ENCODE assay signal across 28 cellular contexts in genomic region chr6:116057766-116058165, GRCh38. TPM values are rescaled to one million over a fixed set of nuclear protein-coding genes. Genes with fewer than 3 reads are reported as not detected.
DNase-seq lines count a peak whose midpoint lies in the region; ATAC-seq, FAIRE-seq and TF ChIP-seq lines count a peak whose summit lies in the region.
"Had no signal": no experiment of that assay in that cellular context is flagged by ENCODE, and none has a peak within 500 bp of the region (broad histone marks: within the 10 kb centered on the region; RNA-seq: fewer than 3 reads in every experiment).

No MANE protein-coding gene starts in this region.

- H3K27me3 ChIP-seq in Panc1 (ENCODE audit: control insufficient read depth, insufficient read depth, low read length) (peaks cover 3% of the 10 kb centered on the region; the same call in 1 of the 2 replicates), mucosa of rectum (ENCODE audit: control insufficient read depth in 2 of 2, insufficient read depth in 2 of 2, low read length in 2 of 2) (no peaks in the 10 kb centered on the region), aorta (ENCODE audit: control insufficient read depth in 1 of 2, insufficient read depth in 2 of 2, low read length in 1 of 2) (no peaks in the 10 kb centered on the region)
- H3K27me3 ChIP-seq: body of pancreas, right atrium auricular region, SJCRH30, tibial nerve had no signal

- intact Hi-C loops in Panc1 (cut with micrococcal nuclease; ENCODE audit: unreplicated experiment) = no loop called here
- intact Hi-C loops in aorta (cut with DNase I) = loop anchor here (2.0 to 5.0 kb wide), 2 partner anchors 37 to 40 kb away; no protein-coding TSS in a partner anchor

- peak; percentile 98 for FAIRE-seq in islet of Langerhans (lab: Jason Lieb, UNC)
- FAIRE-seq: frontal cortex, G401.6 had no signal

- DNase-seq in Panc1 (ENCODE audit: low read depth, low spot score) (no peak), aorta (no peak), T-helper 1 cell (no peak), HCEC 1CT (no peak), GM13976 (ENCODE audit: low spot score) (no peak)
- DNase-seq: activated CD4-positive, alpha-beta T cell treated with anti-CD3 and anti-CD28 coated beads for 36 hours; activated CD8-positive, alpha-beta memory T cell treated with anti-CD3 and anti-CD28 coated beads for 24 hours; activated gamma-delta T cell; activated naive CD8-positive, alpha-beta T cell treated with anti-CD3 and anti-CD28 coated beads, Interleukin-2, amount 50 U/mL, for 24 hours; activated T-cell treated with anti-CD3 and anti-CD28 coated beads, Interleukin-2, amount 50 U/mL, for 1 hour; body of pancreas; CD4-positive, alpha-beta T cell; DMS 273 treated with DMSO at 0.1 percent for 48 hours; effector CD8-positive, alpha-beta T cell; GOT3; hypothalamus; natural killer cell; NCI-H2029 treated with DMSO at 0.1 percent for 48 hours; NCI-H510A; stimulated activated naive CD8-positive, alpha-beta T cell treated with anti-CD3 and anti-CD28 coated beads, Interleukin-15, Interleukin-2, amounts not matched to agents 100 U/mL and 50 U/mL, for 24 hours; T-helper 17 cell had no signal

- TSS peak; percentile 19 for BruUV-seq in Panc1 (replicated peaks; lab: Mats Ljungman, UMichigan)

- 21 to 22% methylated on average over 2 of the region's 2 CpGs for WGBS in aorta, 2 donors

- in situ Hi-C loops in Panc1 (cut with HindIII; ENCODE audit: low pct_unique_long_range_greater_than_20kb, low sequenced_read_pairs) (no loop called here), GM13976 (cut with MboI; ENCODE audit: low sequenced_read_pairs, unreplicated experiment) (no loop called here)

- ATAC-seq in Panc1 (no peak), aorta (ENCODE audit: low FRiP score) (no peak)
- ATAC-seq: activated CD4-positive, alpha-beta T cell treated with anti-CD3 and anti-CD28 coated beads for 36 hours; activated naive CD8-positive, alpha-beta T cell treated with anti-CD3 and anti-CD28 coated beads, Interleukin-2, amount 50 U/mL, for 24 hours; body of pancreas; natural killer cell; stimulated activated naive CD8-positive, alpha-beta T cell treated with anti-CD3 and anti-CD28 coated beads, Interleukin-15, Interleukin-2, amounts not matched to agents 100 U/mL and 50 U/mL, for 24 hours; T-helper 17 cell had no signal

- CTCF ChIA-PET in Panc1 (lab: Charles Lee) = no interaction called here

- POLR2A ChIA-PET in Panc1 (lab: Charles Lee) = no interaction called here

- H3K9me3 ChIP-seq in Panc1 (ENCODE audit: control insufficient read depth, insufficient read depth, low read depth, low read length) (no peaks in the 10 kb centered on the region), mucosa of rectum (ENCODE audit: control insufficient read depth in 2 of 2, low read length in 2 of 2) (no peaks in the 10 kb centered on the region), aorta (ENCODE audit: control insufficient read depth, low read length) (no peaks in the 10 kb centered on the region)
- H3K9me3 ChIP-seq: right atrium auricular region, SJCRH30, tibial nerve had no signal

- H3K27ac ChIP-seq in Panc1 (ENCODE audit: low read length) (no peak overlapping the region), mucosa of rectum (ENCODE audit: low read depth in 2 of 2, low read length in 2 of 2) (no peak overlapping the region), aorta (ENCODE audit: low read depth in 1 of 2, low read length in 2 of 2) (no peak overlapping the region)
- H3K27ac ChIP-seq: body of pancreas, right atrium auricular region, tibial nerve had no signal

- H3K36me3 ChIP-seq in Panc1 (ENCODE audit: control insufficient read depth, insufficient read depth, low read length) = no peaks in the 10 kb centered on the region
- no peaks in the 10 kb centered on the region for H3K36me3 ChIP-seq in mucosa of rectum (ENCODE audit: control insufficient read depth in 2 of 2, insufficient read depth in 2 of 2, low read length in 2 of 2)
- no peaks in the 10 kb centered on the region for H3K36me3 ChIP-seq in aorta (ENCODE audit: control insufficient read depth in 1 of 2, insufficient read depth in 2 of 2, low read length in 1 of 2)
- H3K36me3 ChIP-seq: right atrium auricular region, SJCRH30, tibial nerve had no signal

- H3K4me1 ChIP-seq in Panc1 (ENCODE audit: control insufficient read depth, insufficient read depth, low read length) (peaks cover 5% of the 10 kb centered on the region; the same call in 1 of the 2 replicates), mucosa of rectum (ENCODE audit: control insufficient read depth in 2 of 2, insufficient read depth in 2 of 2, low read length in 2 of 2) (peaks cover 2 to 21% of the 10 kb centered on the region in 2 donors), aorta (ENCODE audit: control insufficient read depth in 1 of 2, insufficient read depth in 2 of 2, low read length in 2 of 2) (peaks cover 4 to 5% of the 10 kb centered on the region in 2 donors)

- TF ChIP-seq CTCF in Panc1 (IDR thresholded peaks at IDR 0.05) = no peak
- TF ChIP-seq CTCF in GM13976 (IDR thresholded peaks at IDR 0.05; ENCODE audit: borderline replicate concordance, control extremely low read depth, extremely low read depth, insufficient read depth, missing control alignments) = no peak

- H3K9ac ChIP-seq in mucosa of rectum (ENCODE audit: low read depth in 1 of 2, low read length in 2 of 2) = no peak overlapping the region

- H3K4me3 ChIP-seq in Panc1 (ENCODE audit: low read depth in 2 of 2, low read length in 2 of 2) = peak overlapping the region in 1 of 2 experiments; percentile 71; a peak in 2 of 4 replicates
- peak overlapping the region; percentile 42 to 70 for H3K4me3 ChIP-seq in mucosa of rectum (ENCODE audit: low read length in 2 of 2)
- peak overlapping the region; percentile 89 to 92 for H3K4me3 ChIP-seq in aorta (ENCODE audit: low read length in 2 of 2)
- H3K4me3 ChIP-seq: body of pancreas, right atrium auricular region, tibial nerve had no signal

RNA-seq across cellular contexts. Expression of gene FRK, which starts 2.9 kb away (rescaled TPM):
- total RNA-seq in Panc1 (2021; ENCODE audit: unreplicated experiment) = 2.5 TPM
- 0.16 TPM for polyA plus RNA-seq in Panc1 (2012; ENCODE audit: insufficient read length)
- 10 to 100 TPM in 1 of 2 donors, 1 to 10 TPM in 1; 9.3 to 18.3 TPM for total RNA-seq in aorta
- 1 to 10 TPM; 1.8 to 2.8 TPM for polyA plus RNA-seq in aorta
- total RNA-seq: CD4-positive, alpha-beta T cell; natural killer cell had no signal

RNA-seq across cellular contexts. Expression of gene NT5DC1, which starts 42.9 kb away (rescaled TPM):
- total RNA-seq in Panc1 (2021; ENCODE audit: unreplicated experiment) (79.1 TPM), aorta (10 to 100 TPM; 42.9 to 47.5 TPM)
- polyA plus RNA-seq in Panc1 (2012; ENCODE audit: insufficient read length) = 66.4 TPM
- 10 to 100 TPM; 17.0 to 33.2 TPM for polyA plus RNA-seq in aorta
